ENCODE assay signal across 8 cellular contexts in genomic region chrX:129653181-129653984, GRCh38. TPM values are rescaled to one million over a fixed set of nuclear protein-coding genes. Genes with fewer than 3 reads are reported as not detected.
DNase-seq lines count a peak whose midpoint lies in the region; ATAC-seq and TF ChIP-seq lines count a peak whose summit lies in the region.

No MANE protein-coding gene starts in this region.

- ATAC-seq in GM18870 (IDR thresholded peaks at IDR 0.05; ENCODE audit: unreplicated experiment), result no peak

- BruUV-seq in mammary epithelial cell (replicated peaks; lab: Mats Ljungman, UMichigan), result no TSS peak

- H3K27ac ChIP-seq in mammary epithelial cell (ENCODE audit: insufficient read depth, low read depth, low read length), result no peak overlapping the region
- no peak overlapping the region for H3K27ac ChIP-seq in WERI-Rb-1

- H2AFZ ChIP-seq in mammary epithelial cell (ENCODE audit: low read depth, low read length), result no peak overlapping the region

- intact Hi-C loops in mammary epithelial cell (cut with micrococcal nuclease), result no loop called here

- H3K4me1 ChIP-seq in mammary epithelial cell (ENCODE audit: insufficient read depth, low read length), result peaks cover 9% of the 10 kb centered on the region

- no peaks in the 10 kb centered on the region for H3K27me3 ChIP-seq in mammary epithelial cell (ENCODE audit: insufficient read depth, low read length)
- H3K27me3 ChIP-seq in WERI-Rb-1 (ENCODE audit: insufficient read depth, low read depth, severe bottlenecking), result peaks cover 13% of the 10 kb centered on the region

- CTCF ChIA-PET in mammary epithelial cell (lab: Charles Lee; ENCODE audit: low non-redundant PET), result no interaction called here

- H3K36me3 ChIP-seq in mammary epithelial cell (ENCODE audit: insufficient read depth, low read length), result no peaks in the 10 kb centered on the region
- H3K36me3 ChIP-seq in WERI-Rb-1, result no peaks in the 10 kb centered on the region

- WGBS in mammary epithelial cell (ENCODE audit: low coverage, missing lambda C conversion rate), result 53% methylated on average over 7 of the region's 10 CpGs

- no peak overlapping the region for H3K9ac ChIP-seq in mammary epithelial cell (ENCODE audit: insufficient read depth, low read length)

- peak overlapping the region; percentile 50 for H3K4me3 ChIP-seq in HFF-Myc (replicated peaks; ENCODE audit: low read depth, low read length)
- H3K4me3 ChIP-seq in mammary epithelial cell (replicated peaks in 1 of 3; ENCODE audit: insufficient read depth in 1 of 3, low read depth in 2 of 3, low read length in 3 of 3), result no peak overlapping the region
- no peak overlapping the region for H3K4me3 ChIP-seq in WERI-Rb-1 (ENCODE audit: low read depth, low read length)

- H4K20me1 ChIP-seq in mammary epithelial cell (ENCODE audit: insufficient read depth, low read length), result no peaks in the 10 kb centered on the region

- in situ Hi-C loops in mammary epithelial cell (cut with MboI; ENCODE audit: low sequenced_read_pairs in 2 of 2), result loop anchor here in 1 of 2 donors (10.0 kb wide), 1 partner anchor 71 kb away; no protein-coding TSS in a partner anchor

- H3K79me2 ChIP-seq in mammary epithelial cell (ENCODE audit: insufficient read depth, low read length), result no peaks in the 10 kb centered on the region

- H3K4me2 ChIP-seq in mammary epithelial cell (ENCODE audit: insufficient read depth, low read depth, low read length), result peak overlapping the region; percentile 83

- H3K9me3 ChIP-seq in mammary epithelial cell (replicated peaks; ENCODE audit: insufficient read depth, low read length) (no peaks in the 10 kb centered on the region), WERI-Rb-1 (ENCODE audit: severe bottlenecking) (no peaks in the 10 kb centered on the region)

- dilution Hi-C loops in mammary epithelial cell (cut with HindIII; ENCODE audit: low sequenced_read_pairs), result no loop called here

- no peak for TF ChIP-seq CTCF in HFF-Myc (IDR thresholded peaks at IDR 0.05; ENCODE audit: low read depth, low read length, missing control alignments)
- no peak for TF ChIP-seq CTCF in mammary epithelial cell (conservative IDR thresholded peaks at IDR 0.05 in 1 of 2, IDR thresholded peaks at IDR 0.05 in 1 of 2; ENCODE audit: extremely low read depth in 1 of 2, insufficient read depth in 1 of 2, low read depth in 1 of 2, low read length in 2 of 2)
- TF ChIP-seq CTCF in WERI-Rb-1 (IDR thresholded peaks at IDR 0.05; ENCODE audit: low read depth, low read length), result no peak

- peak; percentile 17 for DNase-seq in Ammon's horn (ENCODE audit: low spot score)
- no peak for DNase-seq in HFF-Myc (ENCODE audit: extremely low read depth, low read depth)
- no peak for DNase-seq in mammary epithelial cell
- peak; percentile 40 for DNase-seq in myocyte (ENCODE audit: low read depth)
- DNase-seq in WERI-Rb-1, result no peak
- no peak for DNase-seq in stimulated activated CD4-positive, alpha-beta T cell treated with anti-CD3 and anti-CD28 coated beads, Interleukin-2, amount 100 ng/mL, for 24 hours
- DNase-seq in GF-D8 (lab: John Stamatoyannopoulos, UW), result no peak

RNA-seq across cellular contexts. Expression of gene APLN, which starts 1.4 kb away (rescaled TPM):
- total RNA-seq in mammary epithelial cell (under 1 TPM; under 0.01 to 0.21 TPM), myocyte (0.43 and 0.94 TPM in 2 replicates)
- polyA plus RNA-seq in mammary epithelial cell, result 0.41 TPM
- not detected for polyA minus RNA-seq in mammary epithelial cell
- polyA plus RNA-seq in myocyte (2012), result 2.7 TPM

Comparison
In these comparisons a context has a peak if more than half of its experiments do, and no peak if none do; other contexts are left out.
1. DNase-seq: peak in Ammon's horn (single experiment) and myocyte (single experiment); none in HFF-Myc (single experiment), mammary epithelial cell (single experiment), WERI-Rb-1 (single experiment), stimulated activated CD4-positive, alpha-beta T cell treated with anti-CD3 and anti-CD28 coated beads, Interleukin-2, amount 100 ng/mL, for 24 hours (0 of 2) and GF-D8 (single experiment).